ENCODE assay signal across 11 cellular contexts in the genomic region with DNA sequence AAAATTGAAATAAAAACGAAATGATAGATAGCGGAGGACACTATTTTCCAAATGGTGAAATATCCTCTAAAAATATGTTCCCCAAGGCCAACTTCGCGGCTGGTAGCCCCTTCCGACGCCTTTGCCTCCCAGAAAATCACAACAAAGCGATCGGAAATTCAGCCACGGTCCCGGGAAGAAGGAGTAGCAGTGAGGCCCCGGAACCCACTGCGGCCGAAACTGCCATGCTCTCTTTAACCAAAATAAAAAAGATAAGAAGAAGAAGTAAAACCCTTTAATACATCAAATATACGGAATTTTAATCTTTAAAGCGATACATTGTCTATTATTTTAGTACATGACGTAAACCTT. TPM values are rescaled to one million over a fixed set of nuclear protein-coding genes. Genes with fewer than 3 reads are reported as not detected.
A peak's percentile ranks its signal among the peaks of the same experiment; 100 is the strongest.
DNase-seq lines count a peak whose midpoint lies in the region; ATAC-seq, FAIRE-seq and TF ChIP-seq lines count a peak whose summit lies in the region.
"Had no signal": no experiment of that assay in that cellular context is flagged by ENCODE, and none has a peak within 500 bp of the region (broad histone marks: within the 10 kb centered on the region; RNA-seq: fewer than 3 reads in every experiment).

No MANE protein-coding gene starts in this region.

- no peak overlapping the region for H3K27ac Mint-ChIP-seq in CD4-positive, CD25-positive, alpha-beta regulatory T cell
- H3K27ac Mint-ChIP-seq in astrocyte (ENCODE audit: unreplicated experiment), result peak overlapping the region; percentile 69
- H3K27ac Mint-ChIP-seq: activated naive CD8-positive, alpha-beta T cell treated with anti-CD3 and anti-CD28 coated beads, Interleukin-2, amount 10 ng/mL, durations not matched to agents 7 days and 5 days had no signal

- H4K8ac ChIP-seq in trophoblast cell (ENCODE audit: low read depth, low read length), result no peak overlapping the region

- no peak overlapping the region for H4K91ac ChIP-seq in trophoblast cell (ENCODE audit: low read depth, low read length)

- H3K4me3 ChIP-seq in CD4-positive, CD25-positive, alpha-beta regulatory T cell (ENCODE audit: low read depth, low read length), result no peak overlapping the region
- peak overlapping the region; percentile 89 for H3K4me3 ChIP-seq in astrocyte (ENCODE audit: insufficient read depth, low read depth, low read length)
- peak overlapping the region; percentile 56 for H3K4me3 ChIP-seq in right cardiac atrium (ENCODE audit: low read length)
- H3K4me3 ChIP-seq in trophoblast cell (ENCODE audit: low read depth, low read length), result no peak overlapping the region

- H3K36me3 ChIP-seq in CD4-positive, CD25-positive, alpha-beta regulatory T cell (ENCODE audit: control insufficient read depth, insufficient read depth, low read length), result no peaks in the 10 kb centered on the region
- no peaks in the 10 kb centered on the region for H3K36me3 ChIP-seq in astrocyte (ENCODE audit: insufficient read depth, low read length)
- H3K36me3 ChIP-seq in trophoblast cell (ENCODE audit: control insufficient read depth in 1 of 2, insufficient read depth in 2 of 2, low read length in 2 of 2), result peaks cover 14 to 15% of the 10 kb centered on the region in 2 experiments

- no peak overlapping the region for H3K18ac ChIP-seq in trophoblast cell (ENCODE audit: low read length)

- peak overlapping the region in 3 of 4 donors; percentile 41 to 77 (median 50) for H3K4me3 Mint-ChIP-seq in CD4-positive, CD25-positive, alpha-beta regulatory T cell
- H3K4me3 Mint-ChIP-seq in astrocyte (ENCODE audit: unreplicated experiment), result peak overlapping the region; percentile 88
- H3K4me3 Mint-ChIP-seq: activated naive CD8-positive, alpha-beta T cell treated with anti-CD3 and anti-CD28 coated beads, Interleukin-2, amount 10 ng/mL, durations not matched to agents 7 days and 5 days had no signal

- H3K4ac ChIP-seq in trophoblast cell (ENCODE audit: low read depth, low read length), result no peak overlapping the region

- TF ChIP-seq CTCF in astrocyte (IDR thresholded peaks at IDR 0.05; ENCODE audit: insufficient read depth, low read depth, low read length), result no peak

- FAIRE-seq in astrocyte (lab: Jason Lieb, UNC), result no peak

- ATAC-seq in CD4-positive, CD25-positive, alpha-beta regulatory T cell (ENCODE audit: low read depth in 2 of 2), result no peak
- ATAC-seq in right cardiac atrium, result no peak
- ATAC-seq in HG02642 (IDR thresholded peaks at IDR 0.05; ENCODE audit: poor library complexity, unreplicated experiment), result no peak

- H2BK120ac ChIP-seq in trophoblast cell (ENCODE audit: insufficient read depth, low read length, poor library complexity), result no peak overlapping the region

- intact Hi-C loops in right cardiac atrium (cut with DNase I), result loop anchor here (5.0 to 10.0 kb wide), 6 partner anchors 507 to 1147 kb away; no protein-coding TSS in a partner anchor

- H3K14ac ChIP-seq in trophoblast cell (ENCODE audit: low read length), result no peak overlapping the region

- peaks cover 0 to 6% (median 1%) of the 10 kb centered on the region in 7 donors for H3K9me3 Mint-ChIP-seq in CD4-positive, CD25-positive, alpha-beta regulatory T cell
- peaks cover 4% of the 10 kb centered on the region for H3K9me3 Mint-ChIP-seq in astrocyte (ENCODE audit: unreplicated experiment)
- H3K9me3 Mint-ChIP-seq: activated naive CD8-positive, alpha-beta T cell treated with anti-CD3 and anti-CD28 coated beads, Interleukin-2, amount 10 ng/mL, durations not matched to agents 7 days and 5 days had no signal

- H3K36me3 Mint-ChIP-seq in CD4-positive, CD25-positive, alpha-beta regulatory T cell, result peaks cover 6% of the 10 kb centered on the region
- H3K36me3 Mint-ChIP-seq in astrocyte (ENCODE audit: low read depth, unreplicated experiment), result peaks cover 4% of the 10 kb centered on the region

- H4K20me1 ChIP-seq in astrocyte (ENCODE audit: insufficient read depth, low read length), result peaks cover 42% of the 10 kb centered on the region

- H3K27me3 ChIP-seq in CD4-positive, CD25-positive, alpha-beta regulatory T cell (ENCODE audit: control insufficient read depth, insufficient read depth, low read length), result peaks cover 10% of the 10 kb centered on the region
- H3K27me3 ChIP-seq in astrocyte (ENCODE audit: insufficient read depth, low read length) (no peaks in the 10 kb centered on the region), right cardiac atrium (ENCODE audit: control insufficient read depth, insufficient read depth) (no peaks in the 10 kb centered on the region), trophoblast cell (ENCODE audit: insufficient read depth, low read length) (peaks cover 39% of the 10 kb centered on the region)
- H3K27me3 ChIP-seq: MG63 had no signal

- H3K4me1 Mint-ChIP-seq in CD4-positive, CD25-positive, alpha-beta regulatory T cell, result peaks cover 0 to 28% (median 8%) of the 10 kb centered on the region in 4 donors
- H3K4me1 Mint-ChIP-seq in astrocyte (ENCODE audit: low read depth, unreplicated experiment), result peaks cover 2% of the 10 kb centered on the region

- no peak overlapping the region for H2AK5ac ChIP-seq in trophoblast cell (ENCODE audit: low read length)

- no peaks in the 10 kb centered on the region for H3K9me3 ChIP-seq in CD4-positive, CD25-positive, alpha-beta regulatory T cell (ENCODE audit: control insufficient read depth in 2 of 2, low read length in 2 of 2)
- H3K9me3 ChIP-seq in astrocyte (ENCODE audit: insufficient read depth, low read depth, low read length) (no peaks in the 10 kb centered on the region), right cardiac atrium (ENCODE audit: control insufficient read depth, low read length) (no peaks in the 10 kb centered on the region), trophoblast cell (ENCODE audit: insufficient read depth, low read depth, low read length) (peaks cover 5% of the 10 kb centered on the region)
- H3K9me3 ChIP-seq: MG63 had no signal

- H3K79me2 ChIP-seq in astrocyte (ENCODE audit: insufficient read depth, low read length), result peaks cover 48% of the 10 kb centered on the region
- peaks cover 26% of the 10 kb centered on the region for H3K79me2 ChIP-seq in trophoblast cell (ENCODE audit: control insufficient read depth, insufficient read depth, low read length, poor library complexity)

- peaks cover 61% of the 10 kb centered on the region for H3K27me3 Mint-ChIP-seq in CD4-positive, CD25-positive, alpha-beta regulatory T cell
- peaks cover 41% of the 10 kb centered on the region for H3K27me3 Mint-ChIP-seq in astrocyte (ENCODE audit: low read depth, unreplicated experiment)

- no peak for DNase-seq in CD4-positive, CD25-positive, alpha-beta regulatory T cell
- DNase-seq in astrocyte (ENCODE audit: low read depth) (no peak), right cardiac atrium (peak in 2 of 3 donors; percentile 57 to 58), trophoblast cell (no peak), GF-D8 (lab: John Stamatoyannopoulos, UW) (no peak), NCI-H2029 (lab: John Stamatoyannopoulos, UW) (no peak)
- DNase-seq in activated CD4-positive, alpha-beta T cell treated with anti-CD3 and anti-CD28 coated beads, Interleukin-2, amount 50 U/mL, for 4 hours, result no peak
- DNase-seq: MG63; stimulated activated CD4-positive, alpha-beta T cell treated with anti-CD3 and anti-CD28 coated beads, Interleukin-2, amount 100 ng/mL, for 48 hours had no signal

- peak overlapping the region; percentile 100 for H3K4me2 ChIP-seq in astrocyte (ENCODE audit: low read length)
- peak overlapping the region; percentile 96 for H3K4me2 ChIP-seq in trophoblast cell (ENCODE audit: low read length)

- H3K9ac ChIP-seq in astrocyte (ENCODE audit: low read length) (peak overlapping the region; percentile 93), trophoblast cell (ENCODE audit: low read length) (no peak overlapping the region)

- H3K4me1 ChIP-seq in CD4-positive, CD25-positive, alpha-beta regulatory T cell (ENCODE audit: control insufficient read depth, insufficient read depth, low read length, poor library complexity, severe bottlenecking), result peaks cover 22% of the 10 kb centered on the region
- H3K4me1 ChIP-seq in astrocyte (ENCODE audit: insufficient read depth, low read length) (peaks cover 6% of the 10 kb centered on the region), right cardiac atrium (ENCODE audit: control insufficient read depth, insufficient read depth, low read length) (no peaks in the 10 kb centered on the region), trophoblast cell (ENCODE audit: control insufficient read depth in 1 of 2, insufficient read depth in 2 of 2, low read length in 2 of 2) (peaks cover 21% of the 10 kb centered on the region in 2 experiments)

- no peak overlapping the region for H3K23ac ChIP-seq in trophoblast cell (ENCODE audit: low read length)

- H2BK12ac ChIP-seq in trophoblast cell (ENCODE audit: low read length), result no peak overlapping the region

- H2AFZ ChIP-seq in astrocyte (ENCODE audit: low read depth, low read length) (no peak overlapping the region), trophoblast cell (ENCODE audit: insufficient read depth, low read length, poor library complexity) (no peak overlapping the region)

- 64% methylated on average over 16 of the region's 16 CpGs for WGBS in right cardiac atrium
- no CpG with 5 or more reads among the region's 16 CpGs for WGBS in trophoblast cell (ENCODE audit: extremely low coverage, insufficient coverage, insufficient read length)

- H2BK5ac ChIP-seq in trophoblast cell (ENCODE audit: low read depth, low read length, poor library complexity), result no peak overlapping the region

- H3K27ac ChIP-seq in CD4-positive, CD25-positive, alpha-beta regulatory T cell (ENCODE audit: insufficient read depth, low read length, poor library complexity, severe bottlenecking), result no peak overlapping the region
- peak overlapping the region; percentile 74 for H3K27ac ChIP-seq in astrocyte (ENCODE audit: low read depth, low read length)
- H3K27ac ChIP-seq in right cardiac atrium (ENCODE audit: low read length), result peak overlapping the region; percentile 48
- no peak overlapping the region for H3K27ac ChIP-seq in trophoblast cell (ENCODE audit: low read depth, low read length)

- H3K79me1 ChIP-seq in trophoblast cell (ENCODE audit: low read length), result peaks cover 44% of the 10 kb centered on the region

- no peak overlapping the region for H4K12ac ChIP-seq in trophoblast cell (ENCODE audit: low read depth, low read length)

RNA-seq across cellular contexts. Expression of a gene that starts 4.0 kb away (rescaled TPM):
- total RNA-seq in CD4-positive, CD25-positive, alpha-beta regulatory T cell, result not detected
- not detected for polyA plus RNA-seq in CD4-positive, CD25-positive, alpha-beta regulatory T cell
- total RNA-seq in astrocyte (11.1 and 11.9 TPM in 2 replicates), right cardiac atrium (10 to 100 TPM; 13.2 to 14.6 (median 14.3) TPM)
- polyA plus RNA-seq in right cardiac atrium, result 8.7 TPM
- 19.1 and 20.1 TPM in 2 replicates for polyA plus RNA-seq in trophoblast cell (2013)

RNA-seq across cellular contexts. Expression of a gene that starts 33.9 kb away (rescaled TPM):
- 0.10 TPM for total RNA-seq in CD4-positive, CD25-positive, alpha-beta regulatory T cell
- not detected for polyA plus RNA-seq in CD4-positive, CD25-positive, alpha-beta regulatory T cell
- 2.2 and 2.7 TPM in 2 replicates for total RNA-seq in astrocyte
- 10 to 100 TPM; 42.7 to 97.9 (median 55.1) TPM for total RNA-seq in right cardiac atrium
- polyA plus RNA-seq in right cardiac atrium, result 48.8 TPM
- 3.3 and 3.7 TPM in 2 replicates for polyA plus RNA-seq in trophoblast cell (2013)
- total RNA-seq: activated naive CD8-positive, alpha-beta T cell treated with anti-CD3 and anti-CD28 coated beads, Interleukin-2, amount 10 ng/mL, durations not matched to agents 7 days and 5 days had no signal

Comparison
In these comparisons a context has a peak if more than half of its experiments do, and no peak if none do; other contexts are left out.
1. DNase-seq: peak in right cardiac atrium (2 of 3); none in CD4-positive, CD25-positive, alpha-beta regulatory T cell (0 of 3), astrocyte (single experiment), trophoblast cell (0 of 2), GF-D8 (single experiment), NCI-H2029 (single experiment) and activated CD4-positive, alpha-beta T cell treated with anti-CD3 and anti-CD28 coated beads, Interleukin-2, amount 50 U/mL, for 4 hours (0 of 2).
2. H3K27ac ChIP-seq: peak in astrocyte (single experiment) and right cardiac atrium (single experiment); none in CD4-positive, CD25-positive, alpha-beta regulatory T cell (single experiment) and trophoblast cell (single experiment).
3. H3K4me3 ChIP-seq: peak in astrocyte (single experiment) and right cardiac atrium (single experiment); none in CD4-positive, CD25-positive, alpha-beta regulatory T cell (single experiment) and trophoblast cell (single experiment).
4. RNA of a gene that starts 4.0 kb away (total RNA-seq): 13.2 to 14.6 TPM in right cardiac atrium and 11.1 to 11.9 TPM in astrocyte; not detected in CD4-positive, CD25-positive, alpha-beta regulatory T cell (single experiment); every median in the first group is over 10 times any median in the second.
5. RNA of a gene that starts 33.9 kb away (total RNA-seq): 42.7 to 97.9 TPM in right cardiac atrium; 2.2 to 2.7 TPM in astrocyte and 0.10 TPM in CD4-positive, CD25-positive, alpha-beta regulatory T cell (single experiment); every median in the first group is over 10 times any median in the second.